In genomic region chr2:5748941-5749731, GRCh38 we compare ENCODE assay signal across 14 cellular contexts. TPM values are rescaled to one million over a fixed set of nuclear protein-coding genes. Genes with fewer than 3 reads are reported as not detected.
"Had no signal": no experiment of that assay in that cellular context is flagged by ENCODE, and none has a peak within 500 bp of the region (broad histone marks: within the 10 kb centered on the region; RNA-seq: fewer than 3 reads in every experiment).

No MANE protein-coding gene starts in this region.

- DNase-seq: activated CD4-positive, alpha-beta T cell treated with anti-CD3 and anti-CD28 coated beads, Interleukin-2, amount 10 ng/mL, durations not matched to agents 7 days and 5 days; activated CD4-positive, CD25-positive, alpha-beta regulatory T cell; activated naive CD4-positive, alpha-beta T cell treated with anti-CD3 and anti-CD28 coated beads for 36 hours; activated T-cell treated with anti-CD3 and anti-CD28 coated beads for 4 hours; effector memory CD8-positive, alpha-beta T cell; erythroblast; mesendoderm; ovary; stimulated activated CD4-positive, alpha-beta T cell treated with anti-CD3 and anti-CD28 coated beads, Interleukin-15, amount 100 ng/mL, for 24 hours had no signal

- ATAC-seq: activated T-helper 17 cell treated with anti-CD3 and anti-CD28 coated beads, Interleukin-2, amount 50 U/mL, for 72 hours; effector memory CD8-positive, alpha-beta T cell; left lobe of liver; SK-N-SH treated with all-trans-retinoic acid at 6 μM for 48 hours had no signal

RNA-seq across cellular contexts. Expression of gene SOX11, which starts 57.0 kb away (rescaled TPM):
- total RNA-seq: activated CD4-positive, alpha-beta T cell treated with anti-CD3 and anti-CD28 coated beads, Interleukin-2, amount 10 ng/mL, durations not matched to agents 7 days and 5 days; activated CD8-positive, alpha-beta memory T cell treated with anti-CD3 and anti-CD28 coated beads for 36 hours; activated naive CD4-positive, alpha-beta T cell treated with anti-CD3 and anti-CD28 coated beads for 36 hours; activated T-helper 17 cell treated with anti-CD3 and anti-CD28 coated beads, Interleukin-2, amount 50 U/mL, for 72 hours; tibial nerve had no signal
